ENCODE assay signal across 20 cellular contexts in the genomic region with DNA sequence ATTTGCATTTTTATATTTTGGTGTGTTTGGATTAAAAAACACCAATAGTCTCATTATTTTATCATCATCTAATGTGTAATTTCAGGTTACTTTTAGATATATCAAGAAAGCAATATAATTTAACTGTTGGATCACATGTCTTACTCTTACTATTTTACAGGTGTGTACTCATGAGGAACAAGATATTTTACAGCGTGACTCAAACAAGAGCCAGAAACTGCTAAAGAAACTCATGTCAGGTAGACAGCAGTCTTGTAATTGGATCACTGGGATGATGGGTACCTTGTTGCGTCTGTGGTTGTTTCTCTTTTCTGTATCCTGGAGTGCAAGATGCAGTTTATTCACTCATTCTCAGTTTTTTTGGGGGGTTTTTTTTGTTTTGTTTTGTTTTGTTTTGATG.
"Had no signal": no experiment of that assay in that cellular context is flagged by ENCODE, and none has a peak within 500 bp of the region (broad histone marks: within the 10 kb centered on the region; RNA-seq: fewer than 3 reads in every experiment).

No MANE protein-coding gene starts in this region.

- H3K27ac ChIP-seq: HL-60 had no signal

- H3K9me3 ChIP-seq: SK-N-SH had no signal

- DNase-seq: KBM-7, MM.1S, NCI-H1092 treated with DMSO at 0.1 percent for 48 hours, NCI-H1436, NCI-H187, NCI-H2029, NCI-H2081 treated with DMSO at 0.1 percent for 48 hours, NCI-H2171, NCI-H226, NCI-H446, NCI-H510A, NCI-H524 treated with DMSO at 0.1 percent for 48 hours, NCI-H69, NCI-H774, Right ventricle myocardium superior, RPMI8226, SK-N-SH, SW 1271 had no signal

- FAIRE-seq: RCC 7860 had no signal
